Comparison of ENCODE assay signal across 24 cellular contexts in the genomic region with DNA sequence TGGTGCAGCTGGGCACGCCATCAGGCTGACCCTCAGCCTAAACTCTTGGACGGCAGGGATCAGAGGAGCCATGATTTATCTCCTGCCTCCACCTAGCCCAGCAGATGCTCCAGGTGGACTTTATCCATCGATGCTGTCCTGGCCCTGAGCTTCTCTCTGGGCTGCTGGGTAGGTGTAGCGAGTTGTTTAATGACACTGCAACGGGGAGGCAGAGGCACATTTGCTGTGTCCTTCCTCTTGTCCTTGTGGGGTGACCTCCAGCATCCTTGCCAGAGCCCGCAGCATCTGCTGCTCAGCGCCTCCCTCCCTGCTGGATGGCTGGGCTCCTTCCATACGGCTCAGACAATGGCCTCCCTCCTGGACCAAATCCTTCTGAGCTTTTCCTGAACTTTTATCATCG.
"Had no signal": no experiment of that assay in that cellular context is flagged by ENCODE, and none has a peak within 500 bp of the region (broad histone marks: within the 10 kb centered on the region; RNA-seq: fewer than 3 reads in every experiment).

No MANE protein-coding gene starts in this region.

- H3K9me3 ChIP-seq: left lung, mucosa of descending colon, neutrophil, right lobe of liver, testis, thyroid gland, transverse colon, upper lobe of right lung had no signal

- H3K36me3 ChIP-seq: left lung, neutrophil, ovary, right atrium auricular region, right lobe of liver, stomach, thyroid gland, transverse colon, upper lobe of right lung had no signal

- ATAC-seq: left colon; left lung; mucosa of descending colon; naive thymus-derived CD8-positive, alpha-beta T cell; right lobe of liver; stimulated activated memory B cell treated with anti-CD40 and anti-IgM and Interleukin-4, amounts not matched to agents 10 μg/mL and 1 μg/mL and 100 μg/mL, for 72 hours; stimulated activated naive CD8-positive, alpha-beta T cell treated with anti-CD3 and anti-CD28 coated beads, Interleukin-15, Interleukin-2, amounts not matched to agents 100 U/mL and 50 U/mL, for 24 hours; upper lobe of right lung had no signal

- H3K27ac ChIP-seq: left lung, neutrophil, ovary, right atrium auricular region, right lobe of liver, stomach, testis, thyroid gland, transverse colon, upper lobe of right lung had no signal

- DNase-seq: hippocampal formation; kidney; left colon; left lung; midbrain; mucosa of descending colon; naive thymus-derived CD8-positive, alpha-beta T cell; occipital lobe; ovary; right lobe of liver; stimulated activated CD4-positive, alpha-beta T cell treated with anti-CD3 and anti-CD28 coated beads, Interleukin-1b, Interleukin-23, amount 100 ng/mL, for 48 hours; stimulated activated CD4-positive, alpha-beta T cell treated with anti-CD3 and anti-CD28 coated beads, Interleukin-2, amount 100 ng/mL, for 48 hours; stimulated activated CD4-positive, alpha-beta T cell treated with anti-CD3 and anti-CD28 coated beads, Interleukin-4, amount 100 ng/mL, for 4 hours; stimulated activated CD8-positive, alpha-beta memory T cell treated with anti-CD3 and anti-CD28 coated beads, Interleukin-4, amount 100 ng/mL, for 48 hours; stimulated activated naive CD8-positive, alpha-beta T cell treated with anti-CD3 and anti-CD28 coated beads, Interleukin-15, Interleukin-2, amounts not matched to agents 100 U/mL and 50 U/mL, for 24 hours; stomach; testis; thyroid gland; transverse colon; upper lobe of right lung had no signal

- H3K4me3 ChIP-seq: left lung, mucosa of descending colon, ovary, right atrium auricular region, right lobe of liver, smooth muscle cell, stomach, testis, thyroid gland, transverse colon, upper lobe of right lung had no signal

- H3K4me1 ChIP-seq: left lung, right atrium auricular region, right lobe of liver, stomach, testis, thyroid gland, transverse colon, upper lobe of right lung had no signal

- H3K27me3 ChIP-seq: neutrophil, ovary, right atrium auricular region, right lobe of liver, testis, thyroid gland, transverse colon, upper lobe of right lung had no signal
